34 cellular contexts compared by ENCODE assay signal in genomic region chr10:77093126-77093525, GRCh38.
"Had no signal": no experiment of that assay in that cellular context is flagged by ENCODE, and none has a peak within 500 bp of the region (broad histone marks: within the 10 kb centered on the region; RNA-seq: fewer than 3 reads in every experiment).

No MANE protein-coding gene starts in this region.

- H3K4me3 ChIP-seq: MG63 had no signal

- H3K9ac ChIP-seq: KMS-11 had no signal

- H3K27ac ChIP-seq: KMS-11 had no signal

- H3K4me2 ChIP-seq: KMS-11 had no signal

- H3K9me3 ChIP-seq: MG63 had no signal

- DNase-seq: Karpas-422, Kasumi-1, KG1, MG63, MM.1S, MV-4-11, NCI-H1048, NCI-H1092, NCI-H1092 treated with DMSO at 0.1 percent for 48 hours, NCI-H1105, NCI-H1105 treated with DMSO at 0.1 percent for 48 hours, NCI-H1417, NCI-H1417 treated with DMSO at 0.1 percent for 48 hours, NCI-H1436, NCI-H1436 treated with DMSO at 0.1 percent for 48 hours, NCI-H146, NCI-H1694, NCI-H1694 treated with DMSO at 0.1 percent for 48 hours, NCI-H187, NCI-H187 treated with DMSO at 0.1 percent for 48 hours, NCI-H1930, NCI-H2029, NCI-H2029 treated with DMSO at 0.1 percent for 48 hours, NCI-H2081, NCI-H2081 treated with DMSO at 0.1 percent for 48 hours, NCI-H2107, NCI-H2171, NCI-H2171 treated with DMSO at 0.1 percent for 48 hours, NCI-H2227 treated with DMSO at 0.1 percent for 48 hours, NCI-H226, NCI-H345, NCI-H446, NCI-H446 treated with DMSO at 0.1 percent for 48 hours had no signal

- H3K27me3 ChIP-seq: MG63 had no signal
